In the genomic region with DNA sequence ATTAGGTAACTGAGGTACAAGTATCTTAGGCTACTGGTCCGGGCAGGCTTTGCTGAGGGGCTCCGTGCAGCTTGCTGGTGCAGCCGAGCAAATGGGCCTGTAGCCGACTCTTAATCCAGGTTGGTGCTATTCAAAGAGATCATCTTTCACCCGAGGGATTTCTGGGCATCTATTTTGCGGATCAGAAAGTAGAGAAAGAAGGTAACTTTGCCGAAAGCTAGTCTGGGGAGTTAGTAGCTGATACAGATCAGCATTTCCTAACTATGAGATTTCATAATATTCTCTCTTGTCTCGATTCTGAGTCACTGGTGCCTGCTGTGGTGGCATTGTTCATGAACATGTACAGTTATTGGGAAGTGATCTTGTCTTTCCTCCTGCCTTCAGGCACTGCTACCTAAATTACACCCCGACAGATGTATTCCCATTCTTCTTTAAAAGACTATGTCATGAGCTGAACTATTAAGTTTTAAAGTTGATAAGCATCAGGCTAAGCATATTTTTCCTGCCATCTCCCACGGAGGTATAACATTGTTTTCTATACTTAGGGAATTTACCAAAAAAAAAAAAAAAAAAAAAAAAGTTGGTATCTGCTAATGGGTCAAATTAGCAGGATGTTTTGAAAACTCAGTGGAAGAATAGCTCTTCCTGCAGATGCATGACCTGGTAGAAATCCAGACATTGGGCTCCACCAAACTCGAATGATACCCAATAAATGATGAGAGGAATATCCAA, we compare ENCODE assay signal across 1 cellular context.
TF ChIP-seq lines count a peak whose summit lies in the region.

No MANE protein-coding gene starts in this region.

TF ChIP-seq in IMR-90, 13 proteins besides CTCF, POLR2A, EP300 and RAD21 (continued from another document):
- TF ChIP-seq SMC3 (IDR thresholded peaks at IDR 0.05; ENCODE audit: low read depth, low read length) (no peak), RFX5 (IDR thresholded peaks at IDR 0.05; ENCODE audit: low read depth, low read length) (no peak), MAZ (IDR thresholded peaks at IDR 0.05; ENCODE audit: borderline replicate concordance, low read depth, low read length) (no peak), BHLHE40 (IDR thresholded peaks at IDR 0.05; ENCODE audit: low read depth, low read length) (no peak)
- TF ChIP-seq, protein P1, sequence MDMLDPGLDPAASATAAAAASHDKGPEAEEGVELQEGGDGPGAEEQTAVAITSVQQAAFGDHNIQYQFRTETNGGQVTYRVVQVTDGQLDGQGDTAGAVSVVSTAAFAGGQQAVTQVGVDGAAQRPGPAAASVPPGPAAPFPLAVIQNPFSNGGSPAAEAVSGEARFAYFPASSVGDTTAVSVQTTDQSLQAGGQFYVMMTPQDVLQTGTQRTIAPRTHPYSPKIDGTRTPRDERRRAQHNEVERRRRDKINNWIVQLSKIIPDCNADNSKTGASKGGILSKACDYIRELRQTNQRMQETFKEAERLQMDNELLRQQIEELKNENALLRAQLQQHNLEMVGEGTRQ (IDR thresholded peaks at IDR 0.05; ENCODE audit: low read depth, low read length): no peak
- TF ChIP-seq, protein P2, sequence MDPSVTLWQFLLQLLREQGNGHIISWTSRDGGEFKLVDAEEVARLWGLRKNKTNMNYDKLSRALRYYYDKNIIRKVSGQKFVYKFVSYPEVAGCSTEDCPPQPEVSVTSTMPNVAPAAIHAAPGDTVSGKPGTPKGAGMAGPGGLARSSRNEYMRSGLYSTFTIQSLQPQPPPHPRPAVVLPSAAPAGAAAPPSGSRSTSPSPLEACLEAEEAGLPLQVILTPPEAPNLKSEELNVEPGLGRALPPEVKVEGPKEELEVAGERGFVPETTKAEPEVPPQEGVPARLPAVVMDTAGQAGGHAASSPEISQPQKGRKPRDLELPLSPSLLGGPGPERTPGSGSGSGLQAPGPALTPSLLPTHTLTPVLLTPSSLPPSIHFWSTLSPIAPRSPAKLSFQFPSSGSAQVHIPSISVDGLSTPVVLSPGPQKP (IDR thresholded peaks at IDR 0.05; ENCODE audit: borderline replicate concordance, low read depth, low read length): no peak
